In the genomic region with DNA sequence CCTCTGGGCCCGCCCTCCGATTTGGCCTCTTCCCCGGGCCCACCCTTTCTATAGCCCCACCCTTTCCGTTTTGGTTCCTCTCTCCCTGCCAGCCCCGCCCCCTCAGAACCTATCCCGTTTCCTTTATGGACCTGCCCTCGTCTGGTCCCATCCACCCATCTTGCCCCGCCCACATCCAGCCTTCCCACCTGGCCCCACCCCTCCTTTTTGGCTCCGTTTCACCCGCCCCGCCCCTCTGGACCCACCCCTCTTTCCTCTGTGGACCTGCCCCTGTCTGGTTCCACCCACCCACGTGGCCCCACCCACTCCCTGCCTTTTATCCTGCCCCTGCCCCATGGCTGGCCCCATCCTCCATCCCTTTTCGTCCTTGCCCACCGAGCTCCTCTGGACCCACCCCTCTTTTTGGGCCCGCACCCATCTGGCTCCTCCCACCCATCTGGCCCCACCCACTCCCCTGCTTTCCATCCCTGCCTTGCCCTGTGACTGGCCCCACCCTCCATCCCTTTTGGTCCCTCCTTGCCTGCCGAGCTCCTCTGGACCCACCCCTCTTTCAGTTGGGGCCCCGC, we compare ENCODE assay signal across 8 cellular contexts.
DNase-seq lines count a peak whose midpoint lies in the region; ATAC-seq and TF ChIP-seq lines count a peak whose summit lies in the region.

No MANE protein-coding gene starts in this region.

- H3K27ac ChIP-seq in ascending aorta, result no peak overlapping the region

- no peaks in the 10 kb centered on the region for H3K36me3 ChIP-seq in ascending aorta

- no peaks in the 10 kb centered on the region for H3K9me3 Mint-ChIP-seq in HFFc6

- H3K4me1 ChIP-seq in ascending aorta, result peaks cover 0 to 6% of the 10 kb centered on the region in 2 donors

- H3K9me3 ChIP-seq in ascending aorta, result no peaks in the 10 kb centered on the region

- H3K4me3 Mint-ChIP-seq in HFFc6, result no peak overlapping the region

- H3K27me3 ChIP-seq in ascending aorta, result peaks cover 10% of the 10 kb centered on the region

- peak; percentile 68 for ATAC-seq in left ventricle myocardium superior

- no peak overlapping the region for H3K27ac Mint-ChIP-seq in HFFc6

- peaks cover 25% of the 10 kb centered on the region for H3K4me1 Mint-ChIP-seq in HFFc6 (ENCODE audit: low read depth)

- peak overlapping the region in 1 of 2 donors; percentile 4 for H3K4me3 ChIP-seq in ascending aorta

- peaks cover 8% of the 10 kb centered on the region for H3K27me3 Mint-ChIP-seq in HFFc6 (ENCODE audit: insufficient read depth)

- intact Hi-C loops in left ventricle myocardium superior (cut with micrococcal nuclease), result no loop called here
- intact Hi-C loops in ascending aorta (cut with DNase I), result loop anchor here (5.0 kb wide), 1 partner anchor 165 kb away; no protein-coding TSS in a partner anchor

- no peaks in the 10 kb centered on the region; the same call in 1 of the 2 replicates for H3K36me3 Mint-ChIP-seq in HFFc6 (ENCODE audit: low read depth)

- no peak for TF ChIP-seq CTCF in ascending aorta (IDR thresholded peaks at IDR 0.05)
- no peak for TF ChIP-seq CTCF in HFFc6 (IDR thresholded peaks at IDR 0.05)

- DNase-seq in COLO668 (lab: John Stamatoyannopoulos, UW; ENCODE audit: unreplicated experiment) (peak; percentile 46), NCI-H2196 treated with DMSO at 0.1 percent for 48 hours (lab: John Stamatoyannopoulos, UW; ENCODE audit: unreplicated experiment) (peak; percentile 57), left ventricle myocardium superior (peak; percentile 62), ascending aorta (ENCODE audit: low spot score in 2 of 2) (no peak), superior temporal gyrus (ENCODE audit: extremely low spot score) (no peak), HFFc6 (no peak)
- peak; percentile 15 for DNase-seq in activated CD8-positive, alpha-beta memory T cell treated with anti-CD3 and anti-CD28 coated beads, Interleukin-2, amount 50 U/mL, for 24 hours (ENCODE audit: extremely low read depth)
- peak; percentile 19 for DNase-seq in stimulated activated CD8-positive, alpha-beta memory T cell treated with anti-CD3 and anti-CD28 coated beads, Interleukin-12 subunit alpha, Interleukin-12 subunit beta, amount 100 ng/mL, for 24 hours (ENCODE audit: extremely low read depth)

Comparison
In these comparisons a context has a peak if more than half of its experiments do, and no peak if none do; other contexts are left out.
1. DNase-seq: peak in COLO668 (single experiment), NCI-H2196 treated with DMSO at 0.1 percent for 48 hours (single experiment), activated CD8-positive, alpha-beta memory T cell treated with anti-CD3 and anti-CD28 coated beads, Interleukin-2, amount 50 U/mL, for 24 hours (single experiment), left ventricle myocardium superior (single experiment) and stimulated activated CD8-positive, alpha-beta memory T cell treated with anti-CD3 and anti-CD28 coated beads, Interleukin-12 subunit alpha, Interleukin-12 subunit beta, amount 100 ng/mL, for 24 hours (single experiment); none in ascending aorta (0 of 2), superior temporal gyrus (single experiment) and HFFc6 (single experiment).